1 cellular context compared by ENCODE assay signal in the genomic region with DNA sequence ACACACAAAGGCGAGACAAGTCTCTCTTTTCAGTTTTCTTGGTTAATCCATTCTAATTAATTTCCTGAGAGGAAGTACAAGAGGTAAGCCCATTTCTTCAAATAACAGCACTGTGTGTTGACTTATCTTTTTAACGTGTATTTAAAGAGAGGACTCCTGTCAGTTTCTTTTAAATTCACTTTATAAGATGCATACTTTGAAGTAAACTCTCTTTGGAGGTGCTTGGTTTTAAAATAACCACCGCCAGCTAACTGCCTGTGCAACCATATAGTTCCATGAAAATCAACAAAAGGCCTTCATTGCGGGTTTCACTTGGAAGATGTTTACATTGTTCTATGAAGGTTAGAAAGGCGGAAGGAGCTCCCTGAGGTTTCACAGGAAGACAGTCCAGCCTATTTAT.
TF ChIP-seq lines count a peak whose summit lies in the region.

No MANE protein-coding gene starts in this region.

TF ChIP-seq in endothelial cell of umbilical vein, 7 proteins besides CTCF, POLR2A, EP300 and RAD21:
- TF ChIP-seq, protein P1, sequence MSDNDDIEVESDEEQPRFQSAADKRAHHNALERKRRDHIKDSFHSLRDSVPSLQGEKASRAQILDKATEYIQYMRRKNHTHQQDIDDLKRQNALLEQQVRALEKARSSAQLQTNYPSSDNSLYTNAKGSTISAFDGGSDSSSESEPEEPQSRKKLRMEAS (IDR thresholded peaks at IDR 0.05; ENCODE audit: insufficient read depth, insufficient read length), result no peak
- TF ChIP-seq MYC (IDR thresholded peaks at IDR 0.05; ENCODE audit: low read depth, low read length) (no peak), JUN (IDR thresholded peaks at IDR 0.05; ENCODE audit: borderline replicate concordance, insufficient read depth, insufficient read length, low read depth) (no peak), GATA2 (IDR thresholded peaks at IDR 0.05; ENCODE audit: insufficient read depth, insufficient read length, low read depth, low read length) (no peak), POLR2AphosphoS5 (IDR thresholded peaks at IDR 0.05; ENCODE audit: insufficient read depth, low read depth, low read length) (no peak), EZH2 (IDR thresholded peaks at IDR 0.05; ENCODE audit: borderline replicate concordance, low read depth, low read length, severe bottlenecking) (no peak), FOS (IDR thresholded peaks at IDR 0.05; ENCODE audit: borderline replicate concordance, insufficient read depth, low read length) (no peak)
TF ChIP-seq in endothelial cell of umbilical vein: peak in this region for 0.
